In genomic region chr1:11044086-11044848, GRCh38 we compare ENCODE assay signal across 27 cellular contexts. TPM values are rescaled to one million over a fixed set of nuclear protein-coding genes. Genes with fewer than 3 reads are reported as not detected.
DNase-seq lines count a peak whose midpoint lies in the region; ATAC-seq, FAIRE-seq and TF ChIP-seq lines count a peak whose summit lies in the region.
"Had no signal": no experiment of that assay in that cellular context is flagged by ENCODE, and none has a peak within 500 bp of the region (broad histone marks: within the 10 kb centered on the region; RNA-seq: fewer than 3 reads in every experiment).

No MANE protein-coding gene starts in this region.

- H3K4me1 ChIP-seq in K562 (replicated peaks in 1 of 2; ENCODE audit: control insufficient read depth in 2 of 2, insufficient read depth in 2 of 2, low read length in 2 of 2): peaks cover 0 to 26% of the 10 kb centered on the region in 2 experiments; a peak in 2 of 5 replicates
- no peaks in the 10 kb centered on the region for H3K4me1 ChIP-seq in neural progenitor cell
- H3K4me1 ChIP-seq in upper lobe of right lung: no peaks in the 10 kb centered on the region
- H3K4me1 ChIP-seq in CD8-positive, alpha-beta memory T cell (ENCODE audit: insufficient read depth, low read length): no peaks in the 10 kb centered on the region
- H3K4me1 ChIP-seq: A549; BLaER1 treated with 17β-estradiol and CSF1 and Interleukin-3, amounts not matched to agents 10 nM and 100 nM; SJSA1 had no signal

- no peak for TF ChIP-seq POLR2A in K562 (conservative IDR thresholded peaks at IDR 0.05)

- no peaks in the 10 kb centered on the region for H3K4me1 Mint-ChIP-seq in activated naive CD8-positive, alpha-beta T cell treated with anti-CD3 and anti-CD28 coated beads, Interleukin-2, amount 10 ng/mL, durations not matched to agents 7 days and 5 days
- H3K4me1 Mint-ChIP-seq in activated naive CD8-positive, alpha-beta T cell treated with anti-CD3 and anti-CD28 coated beads, Interleukin-2, amount 50 U/mL, for 24 hours: no peaks in the 10 kb centered on the region
- H3K4me1 Mint-ChIP-seq in neural progenitor cell: peaks cover 4% of the 10 kb centered on the region
- H3K4me1 Mint-ChIP-seq in CD8-positive, alpha-beta memory T cell: no peaks in the 10 kb centered on the region

- no peak for FAIRE-seq in K562 (lab: Jason Lieb, UNC)
- FAIRE-seq: A549, HTR-8/SVneo had no signal

- H3K4me2 ChIP-seq in K562 (ENCODE audit: insufficient read depth, low read length): no peak overlapping the region
- no peak overlapping the region for H3K4me2 ChIP-seq in neural progenitor cell
- H3K4me2 ChIP-seq: A549; BLaER1 treated with 17β-estradiol and CSF1 and Interleukin-3, amounts not matched to agents 10 nM and 100 nM; PC-9 had no signal

- H3K9ac ChIP-seq in K562 (ENCODE audit: insufficient read depth in 1 of 2, low read depth in 2 of 2, low read length in 2 of 2) (no peak overlapping the region), neural progenitor cell (no peak overlapping the region)

- TF ChIP-seq CTCF in K562 (IDR thresholded peaks at IDR 0.05 in 2 of 3, conservative IDR thresholded peaks at IDR 0.05 in 1 of 3; ENCODE audit: insufficient read depth in 2 of 3, low read depth in 1 of 3, low read length in 3 of 3) (no peak), neural progenitor cell (IDR thresholded peaks at IDR 0.05) (no peak), upper lobe of right lung (IDR thresholded peaks at IDR 0.05) (no peak)

- H3K4me3 ChIP-seq in K562 (no peak overlapping the region), neural progenitor cell (no peak overlapping the region), upper lobe of right lung (no peak overlapping the region)
- H3K4me3 ChIP-seq in CD8-positive, alpha-beta memory T cell (ENCODE audit: low read length): no peak overlapping the region
- H3K4me3 ChIP-seq: A549; BLaER1 treated with 17β-estradiol and CSF1 and Interleukin-3, amounts not matched to agents 10 nM and 100 nM; MG63; PC-9; SJSA1 had no signal

- no peak for ATAC-seq in activated naive CD8-positive, alpha-beta T cell treated with anti-CD3 and anti-CD28 coated beads, Interleukin-2, amount 10 ng/mL, durations not matched to agents 7 days and 5 days (ENCODE audit: low read depth)
- ATAC-seq in activated naive CD8-positive, alpha-beta T cell treated with anti-CD3 and anti-CD28 coated beads, Interleukin-2, amount 50 U/mL, for 24 hours: no peak
- ATAC-seq in K562 (no peak), upper lobe of right lung (no peak), GM21825 (IDR thresholded peaks at IDR 0.05; ENCODE audit: unreplicated experiment) (no peak)

- peaks cover 0 to 5% of the 10 kb centered on the region in 2 experiments; a peak in 1 of 5 replicates for H3K27me3 ChIP-seq in K562 (ENCODE audit: control insufficient read depth in 2 of 2, insufficient read depth in 2 of 2, low read length in 2 of 2)
- no peaks in the 10 kb centered on the region for H3K27me3 ChIP-seq in neural progenitor cell
- no peaks in the 10 kb centered on the region for H3K27me3 ChIP-seq in upper lobe of right lung
- peaks cover under 1% of the 10 kb centered on the region for H3K27me3 ChIP-seq in CD8-positive, alpha-beta memory T cell (ENCODE audit: insufficient read depth, low read length, poor library complexity, severe bottlenecking)
- H3K27me3 ChIP-seq: BLaER1 treated with 17β-estradiol and CSF1 and Interleukin-3, amounts not matched to agents 10 nM and 100 nM; MG63; SJSA1 had no signal

- H4K20me1 ChIP-seq in K562 (replicated peaks; ENCODE audit: control insufficient read depth, insufficient read depth, low read length) (no peaks in the 10 kb centered on the region), neural progenitor cell (ENCODE audit: low read depth) (no peaks in the 10 kb centered on the region)

- H3K79me2 ChIP-seq in K562 (ENCODE audit: control insufficient read depth, insufficient read depth, low read length) (no peaks in the 10 kb centered on the region), neural progenitor cell (ENCODE audit: low read depth) (no peaks in the 10 kb centered on the region)

- H3K27ac Mint-ChIP-seq in activated naive CD8-positive, alpha-beta T cell treated with anti-CD3 and anti-CD28 coated beads, Interleukin-2, amount 10 ng/mL, durations not matched to agents 7 days and 5 days: no peak overlapping the region
- H3K27ac Mint-ChIP-seq in activated naive CD8-positive, alpha-beta T cell treated with anti-CD3 and anti-CD28 coated beads, Interleukin-2, amount 50 U/mL, for 24 hours: no peak overlapping the region
- no peak overlapping the region for H3K27ac Mint-ChIP-seq in neural progenitor cell
- no peak overlapping the region for H3K27ac Mint-ChIP-seq in CD8-positive, alpha-beta memory T cell
- H3K27ac Mint-ChIP-seq: CD4-positive, alpha-beta T cell had no signal

- DNase-seq in activated naive CD8-positive, alpha-beta T cell treated with anti-CD3 and anti-CD28 coated beads, Interleukin-2, amount 10 ng/mL, durations not matched to agents 7 days and 5 days: peak; percentile 19
- no peak for DNase-seq in activated naive CD8-positive, alpha-beta T cell treated with anti-CD3 and anti-CD28 coated beads, Interleukin-2, amount 50 U/mL, for 24 hours
- no peak for DNase-seq in K562 (ENCODE audit: extremely low read depth in 1 of 4, low spot score in 3 of 4)
- no peak for DNase-seq in neural progenitor cell (ENCODE audit: low spot score)
- DNase-seq in upper lobe of right lung: peak; percentile 36
- no peak for DNase-seq in CD8-positive, alpha-beta memory T cell
- DNase-seq: AML-193; CD4-positive, alpha-beta T cell; COR-L47; DMS53; GOT3; HCEC 1CT; KG1; MG63; NCI-H2029 treated with DMSO at 0.1 percent for 48 hours; NCI-H446 treated with DMSO at 0.1 percent for 48 hours; NCI-H526; PC-9; Right ventricle myocardium superior had no signal

- no peaks in the 10 kb centered on the region for H3K9me3 Mint-ChIP-seq in activated naive CD8-positive, alpha-beta T cell treated with anti-CD3 and anti-CD28 coated beads, Interleukin-2, amount 10 ng/mL, durations not matched to agents 7 days and 5 days
- no peaks in the 10 kb centered on the region for H3K9me3 Mint-ChIP-seq in activated naive CD8-positive, alpha-beta T cell treated with anti-CD3 and anti-CD28 coated beads, Interleukin-2, amount 50 U/mL, for 24 hours
- H3K9me3 Mint-ChIP-seq in neural progenitor cell: no peaks in the 10 kb centered on the region
- H3K9me3 Mint-ChIP-seq in CD8-positive, alpha-beta memory T cell: no peaks in the 10 kb centered on the region
- H3K9me3 Mint-ChIP-seq: CD4-positive, alpha-beta T cell had no signal

- no peaks in the 10 kb centered on the region for H3K9me3 ChIP-seq in K562 (replicated peaks; ENCODE audit: control insufficient read depth, insufficient read depth, low read depth, low read length)
- no peaks in the 10 kb centered on the region for H3K9me3 ChIP-seq in neural progenitor cell (ENCODE audit: low read depth)
- no peaks in the 10 kb centered on the region for H3K9me3 ChIP-seq in upper lobe of right lung
- no peaks in the 10 kb centered on the region for H3K9me3 ChIP-seq in CD8-positive, alpha-beta memory T cell (ENCODE audit: low read length)
- H3K9me3 ChIP-seq: A549; BLaER1 treated with 17β-estradiol and CSF1 and Interleukin-3, amounts not matched to agents 10 nM and 100 nM; MG63; SJSA1 had no signal

- no peaks in the 10 kb centered on the region for H3K36me3 ChIP-seq in K562 (ENCODE audit: control insufficient read depth, insufficient read depth, low read length)
- H3K36me3 ChIP-seq in neural progenitor cell: no peaks in the 10 kb centered on the region
- no peaks in the 10 kb centered on the region for H3K36me3 ChIP-seq in upper lobe of right lung
- no peaks in the 10 kb centered on the region for H3K36me3 ChIP-seq in CD8-positive, alpha-beta memory T cell (ENCODE audit: insufficient read depth, low read length)
- H3K36me3 ChIP-seq: BLaER1 treated with 17β-estradiol and CSF1 and Interleukin-3, amounts not matched to agents 10 nM and 100 nM; MG63; SJSA1 had no signal

- CTCF ChIA-PET in K562 (lab: Yijun Ruan, JAX; ENCODE audit: low intra/inter-chr PET ratio): no interaction called here
- CTCF ChIA-PET in CD8-positive, alpha-beta memory T cell (lab: Charles Lee): no interaction called here

- TF ChIP-seq EP300 in K562 (IDR thresholded peaks at IDR 0.05; ENCODE audit: low read length): no peak

- H3K36me3 Mint-ChIP-seq in activated naive CD8-positive, alpha-beta T cell treated with anti-CD3 and anti-CD28 coated beads, Interleukin-2, amount 10 ng/mL, durations not matched to agents 7 days and 5 days: no peaks in the 10 kb centered on the region
- H3K36me3 Mint-ChIP-seq in activated naive CD8-positive, alpha-beta T cell treated with anti-CD3 and anti-CD28 coated beads, Interleukin-2, amount 50 U/mL, for 24 hours (ENCODE audit: low read depth): no peaks in the 10 kb centered on the region
- no peaks in the 10 kb centered on the region for H3K36me3 Mint-ChIP-seq in neural progenitor cell
- H3K36me3 Mint-ChIP-seq in CD8-positive, alpha-beta memory T cell: no peaks in the 10 kb centered on the region

- no peak overlapping the region for H3K4me3 Mint-ChIP-seq in activated naive CD8-positive, alpha-beta T cell treated with anti-CD3 and anti-CD28 coated beads, Interleukin-2, amount 10 ng/mL, durations not matched to agents 7 days and 5 days
- no peak overlapping the region for H3K4me3 Mint-ChIP-seq in activated naive CD8-positive, alpha-beta T cell treated with anti-CD3 and anti-CD28 coated beads, Interleukin-2, amount 50 U/mL, for 24 hours
- peak overlapping the region; percentile 72 for H3K4me3 Mint-ChIP-seq in neural progenitor cell
- H3K4me3 Mint-ChIP-seq in CD8-positive, alpha-beta memory T cell: no peak overlapping the region
- H3K4me3 Mint-ChIP-seq: CD4-positive, alpha-beta T cell had no signal

- H3K27me3 Mint-ChIP-seq in activated naive CD8-positive, alpha-beta T cell treated with anti-CD3 and anti-CD28 coated beads, Interleukin-2, amount 10 ng/mL, durations not matched to agents 7 days and 5 days: no peaks in the 10 kb centered on the region
- H3K27me3 Mint-ChIP-seq in activated naive CD8-positive, alpha-beta T cell treated with anti-CD3 and anti-CD28 coated beads, Interleukin-2, amount 50 U/mL, for 24 hours: no peaks in the 10 kb centered on the region
- peaks cover 2% of the 10 kb centered on the region for H3K27me3 Mint-ChIP-seq in neural progenitor cell (ENCODE audit: insufficient read depth, low read depth)
- no peaks in the 10 kb centered on the region for H3K27me3 Mint-ChIP-seq in CD8-positive, alpha-beta memory T cell
- H3K27me3 Mint-ChIP-seq: CD4-positive, alpha-beta T cell had no signal

- in situ Hi-C loops in K562 (cut with MboI): no loop called here

- no peak overlapping the region for H3K27ac ChIP-seq in K562 (ENCODE audit: extremely low read depth, low read depth, low read length)
- no peak overlapping the region for H3K27ac ChIP-seq in neural progenitor cell
- H3K27ac ChIP-seq in upper lobe of right lung: no peak overlapping the region
- no peak overlapping the region for H3K27ac ChIP-seq in CD8-positive, alpha-beta memory T cell (ENCODE audit: low read depth, low read length)
- H3K27ac ChIP-seq: A549; BLaER1 treated with 17β-estradiol and CSF1 and Interleukin-3, amounts not matched to agents 10 nM and 100 nM; PC-9; SJSA1 had no signal

- no peaks in the 10 kb centered on the region for H3K9me1 ChIP-seq in K562 (ENCODE audit: control insufficient read depth, insufficient read depth, low read length)

- TF ChIP-seq RAD21 in K562 (CRISPR knock-in tag; conservative IDR thresholded peaks at IDR 0.05 in 1 of 2, IDR thresholded peaks at IDR 0.05 in 1 of 2): no peak

- POLR2A ChIA-PET in activated naive CD8-positive, alpha-beta T cell treated with anti-CD3 and anti-CD28 coated beads, Interleukin-2, amount 10 ng/mL, durations not matched to agents 7 days and 5 days (lab: Charles Lee): no interaction called here
- POLR2A ChIA-PET in K562 (lab: Yijun Ruan, JAX): interaction anchor here (0.6 kb wide), 1 partner anchor 649 kb away, joined by 3 read pairs; no protein-coding TSS in a partner anchor
- POLR2A ChIA-PET in CD8-positive, alpha-beta memory T cell (lab: Charles Lee): no interaction called here

- BruUV-seq in K562 (replicated peaks; lab: Mats Ljungman, UMichigan): no TSS peak

- no peaks in the 10 kb centered on the region for H3F3A ChIP-seq in neural progenitor cell (ENCODE audit: low read depth)

- intact Hi-C loops in K562 (cut with micrococcal nuclease) (no loop called here), upper lobe of right lung (cut with DNase I) (no loop called here)

- WGBS in K562 (ENCODE audit: insufficient coverage, low coverage, missing lambda C conversion rate): 6% methylated on average over 13 of the region's 16 CpGs

- H2AFZ ChIP-seq in K562 (ENCODE audit: low read depth, low read length) (no peak overlapping the region), neural progenitor cell (replicated peaks) (no peak overlapping the region)
- H2AFZ ChIP-seq: PC-9 had no signal

RNA-seq across cellular contexts. Expression of gene MASP2, which starts 2.8 kb away (rescaled TPM):
- total RNA-seq in activated naive CD8-positive, alpha-beta T cell treated with anti-CD3 and anti-CD28 coated beads, Interleukin-2, amount 10 ng/mL, durations not matched to agents 7 days and 5 days: not detected
- 0.49 and 1.1 TPM in 2 replicates for total RNA-seq in K562 (2011; cell fraction: chromatin; rRNA removed; ENCODE audit: low replicate concordance)
- 0.33 and 0.39 TPM in 2 replicates for total RNA-seq in K562 (2011; cell fraction: nucleolus; rRNA removed)
- total RNA-seq in K562 (2011; cell fraction: nucleoplasm; rRNA removed): 0.37 and 0.38 TPM in 2 replicates
- total RNA-seq in K562 (2014; rRNA removed) (0.08 TPM in 1 of 2 replicates, not detected in the other), K562 (2014; rRNA removed; fragmentation: Illumina TruSeq; extraction: Trizol) (0.07 TPM in 1 of 2 replicates, not detected in the other), K562 (2015; rRNA removed; fragmentation: Illumina TruSeq; extraction: Trizol) (not detected in 2 replicates), K562 (2021) (0.09 and 0.27 TPM in 2 replicates), neural progenitor cell (ENCODE audit: low replicate concordance) (0.09 TPM in 1 of 2 replicates, not detected in the other), upper lobe of right lung (not detected)
- polyA plus RNA-seq in K562 (2011; rRNA removed) (0.03 TPM in 1 of 2 replicates, not detected in the other), K562 (2014; fragmentation: Illumina TruSeq; extraction: Trizol) (not detected in 2 replicates), K562 (2014; fragmentation: Nextera tagmentation; extraction: Ambion mirVana) (under 1 TPM; 0.01 to 0.06 TPM), K562 (2014; rRNA removed) (0.11 and 0.23 TPM in 2 replicates)
- 0.03 and 0.09 TPM in 2 replicates for polyA plus RNA-seq in K562 (2011; cell fraction: cytosol; rRNA removed)
- 0.14 and 0.28 TPM in 2 replicates for polyA plus RNA-seq in K562 (2011; cell fraction: nucleus; rRNA removed)
- polyA plus RNA-seq in K562 (2012): 0.76 and 1.9 TPM in 2 replicates
- polyA minus RNA-seq in K562 (2011; rRNA and poly(A)+ RNA removed): not detected in 2 replicates
- polyA minus RNA-seq in K562 (2011; cell fraction: cytosol; rRNA and poly(A)+ RNA removed): not detected in 2 replicates
- 0.11 and 0.13 TPM in 2 replicates for polyA minus RNA-seq in K562 (2011; cell fraction: nucleus; rRNA and poly(A)+ RNA removed)
- under 1 TPM; 0.18 to 0.20 TPM for total RNA-seq in CD8-positive, alpha-beta memory T cell
- not detected for polyA plus RNA-seq in CD8-positive, alpha-beta memory T cell
- total RNA-seq: Daoy, G401, PC-9, Right ventricle myocardium superior, RPMI7951, SJSA1 had no signal

RNA-seq across cellular contexts. Expression of gene SRM, which starts 15.6 kb away (rescaled TPM):
- total RNA-seq in activated naive CD8-positive, alpha-beta T cell treated with anti-CD3 and anti-CD28 coated beads, Interleukin-2, amount 10 ng/mL, durations not matched to agents 7 days and 5 days: 10 to 100 TPM; 72.3 to 85.0 TPM
- 25.5 and 107 TPM in 2 replicates for total RNA-seq in K562 (2011; cell fraction: chromatin; rRNA removed; ENCODE audit: low replicate concordance)
- total RNA-seq in K562 (2011; cell fraction: nucleolus; rRNA removed): 109 and 122 TPM in 2 replicates
- total RNA-seq in K562 (2011; cell fraction: nucleoplasm; rRNA removed): 64.7 and 103 TPM in 2 replicates
- 93.2 and 164 TPM in 2 replicates for total RNA-seq in K562 (2014; rRNA removed)
- total RNA-seq in K562 (2014; rRNA removed; fragmentation: Illumina TruSeq; extraction: Trizol): 36.1 and 40.4 TPM in 2 replicates
- total RNA-seq in K562 (2015; rRNA removed; fragmentation: Illumina TruSeq; extraction: Trizol): 82.5 and 95.0 TPM in 2 replicates
- total RNA-seq in K562 (2021): 373 and 403 TPM in 2 replicates
- 51.5 and 53.4 TPM in 2 replicates for polyA plus RNA-seq in K562 (2011; rRNA removed)
- polyA plus RNA-seq in K562 (2011; cell fraction: cytosol; rRNA removed): 100 and 208 TPM in 2 replicates
- polyA plus RNA-seq in K562 (2011; cell fraction: nucleus; rRNA removed): 62.9 and 103 TPM in 2 replicates
- polyA plus RNA-seq in K562 (2012): 211 and 367 TPM in 2 replicates
- 296 and 340 TPM in 2 replicates for polyA plus RNA-seq in K562 (2014; fragmentation: Illumina TruSeq; extraction: Trizol)
- 10 to 100 TPM; 23.9 to 34.1 TPM for polyA plus RNA-seq in K562 (2014; fragmentation: Nextera tagmentation; extraction: Ambion mirVana)
- polyA plus RNA-seq in K562 (2014; rRNA removed): 143 and 176 TPM in 2 replicates
- polyA minus RNA-seq in K562 (2011; rRNA and poly(A)+ RNA removed): 55.4 and 73.9 TPM in 2 replicates
- polyA minus RNA-seq in K562 (2011; cell fraction: cytosol; rRNA and poly(A)+ RNA removed): 241 and 294 TPM in 2 replicates
- 35.8 and 45.7 TPM in 2 replicates for polyA minus RNA-seq in K562 (2011; cell fraction: nucleus; rRNA and poly(A)+ RNA removed)
- 15.7 and 33.2 TPM in 2 replicates for total RNA-seq in neural progenitor cell (ENCODE audit: low replicate concordance)
- 46.1 TPM for total RNA-seq in upper lobe of right lung
- 100 to 1,000 TPM; 423 to 438 TPM for total RNA-seq in CD8-positive, alpha-beta memory T cell
- polyA plus RNA-seq in CD8-positive, alpha-beta memory T cell: 169 TPM

RNA-seq across cellular contexts. Expression of gene TARDBP, which starts 31.8 kb away (rescaled TPM):
- 100 to 1,000 TPM; 166 to 174 TPM for total RNA-seq in activated naive CD8-positive, alpha-beta T cell treated with anti-CD3 and anti-CD28 coated beads, Interleukin-2, amount 10 ng/mL, durations not matched to agents 7 days and 5 days
- 242 and 417 TPM in 2 replicates for total RNA-seq in K562 (2011; cell fraction: chromatin; rRNA removed; ENCODE audit: low replicate concordance)
- 197 and 216 TPM in 2 replicates for total RNA-seq in K562 (2011; cell fraction: nucleolus; rRNA removed)
- 336 and 397 TPM in 2 replicates for total RNA-seq in K562 (2011; cell fraction: nucleoplasm; rRNA removed)
- total RNA-seq in K562 (2014; rRNA removed): 129 TPM in 2 replicates
- total RNA-seq in K562 (2014; rRNA removed; fragmentation: Illumina TruSeq; extraction: Trizol): 176 and 198 TPM in 2 replicates
- 206 and 220 TPM in 2 replicates for total RNA-seq in K562 (2015; rRNA removed; fragmentation: Illumina TruSeq; extraction: Trizol)
- 211 and 243 TPM in 2 replicates for total RNA-seq in K562 (2021)
- 220 and 244 TPM in 2 replicates for polyA plus RNA-seq in K562 (2011; rRNA removed)
- polyA plus RNA-seq in K562 (2011; cell fraction: cytosol; rRNA removed): 83.0 and 130 TPM in 2 replicates
- 341 and 531 TPM in 2 replicates for polyA plus RNA-seq in K562 (2011; cell fraction: nucleus; rRNA removed)
- polyA plus RNA-seq in K562 (2012): 176 and 348 TPM in 2 replicates
- 358 and 487 TPM in 2 replicates for polyA plus RNA-seq in K562 (2014; fragmentation: Illumina TruSeq; extraction: Trizol)
- 100 to 1,000 TPM; 122 to 285 TPM for polyA plus RNA-seq in K562 (2014; fragmentation: Nextera tagmentation; extraction: Ambion mirVana)
- 403 and 515 TPM in 2 replicates for polyA plus RNA-seq in K562 (2014; rRNA removed)
- 180 and 229 TPM in 2 replicates for polyA minus RNA-seq in K562 (2011; rRNA and poly(A)+ RNA removed)
- polyA minus RNA-seq in K562 (2011; cell fraction: cytosol; rRNA and poly(A)+ RNA removed): 96.8 and 129 TPM in 2 replicates
- 160 and 216 TPM in 2 replicates for polyA minus RNA-seq in K562 (2011; cell fraction: nucleus; rRNA and poly(A)+ RNA removed)
- 170 and 202 TPM in 2 replicates for total RNA-seq in neural progenitor cell (ENCODE audit: low replicate concordance)
- 112 TPM for total RNA-seq in upper lobe of right lung
- 100 to 1,000 TPM; 215 to 239 TPM for total RNA-seq in CD8-positive, alpha-beta memory T cell
- polyA plus RNA-seq in CD8-positive, alpha-beta memory T cell: 74.5 TPM

RNA-seq across cellular contexts. Expression of gene EXOSC10, which starts 55.4 kb away (rescaled TPM):
- total RNA-seq in activated naive CD8-positive, alpha-beta T cell treated with anti-CD3 and anti-CD28 coated beads, Interleukin-2, amount 10 ng/mL, durations not matched to agents 7 days and 5 days: 10 to 100 TPM; 89.1 to 92.8 TPM
- 296 and 313 TPM in 2 replicates for total RNA-seq in K562 (2011; cell fraction: chromatin; rRNA removed; ENCODE audit: low replicate concordance)
- total RNA-seq in K562 (2011; cell fraction: nucleolus; rRNA removed): 135 and 164 TPM in 2 replicates
- total RNA-seq in K562 (2011; cell fraction: nucleoplasm; rRNA removed): 188 and 208 TPM in 2 replicates
- 123 and 125 TPM in 2 replicates for total RNA-seq in K562 (2014; rRNA removed)
- 91.0 and 91.1 TPM in 2 replicates for total RNA-seq in K562 (2014; rRNA removed; fragmentation: Illumina TruSeq; extraction: Trizol)
- 114 and 115 TPM in 2 replicates for total RNA-seq in K562 (2015; rRNA removed; fragmentation: Illumina TruSeq; extraction: Trizol)
- 101 and 105 TPM in 2 replicates for total RNA-seq in K562 (2021)
- polyA plus RNA-seq in K562 (2011; rRNA removed): 93.8 and 94.1 TPM in 2 replicates
- 72.7 and 82.6 TPM in 2 replicates for polyA plus RNA-seq in K562 (2011; cell fraction: cytosol; rRNA removed)
- 226 and 287 TPM in 2 replicates for polyA plus RNA-seq in K562 (2011; cell fraction: nucleus; rRNA removed)
- polyA plus RNA-seq in K562 (2012): 75.0 and 77.2 TPM in 2 replicates
- polyA plus RNA-seq in K562 (2014; fragmentation: Illumina TruSeq; extraction: Trizol): 121 and 146 TPM in 2 replicates
- polyA plus RNA-seq in K562 (2014; fragmentation: Nextera tagmentation; extraction: Ambion mirVana): 10 to 100 TPM; 23.4 to 61.4 TPM
- 130 and 150 TPM in 2 replicates for polyA plus RNA-seq in K562 (2014; rRNA removed)
- polyA minus RNA-seq in K562 (2011; rRNA and poly(A)+ RNA removed): 128 and 135 TPM in 2 replicates
- polyA minus RNA-seq in K562 (2011; cell fraction: cytosol; rRNA and poly(A)+ RNA removed): 39.3 and 50.5 TPM in 2 replicates
- polyA minus RNA-seq in K562 (2011; cell fraction: nucleus; rRNA and poly(A)+ RNA removed): 64.6 and 144 TPM in 2 replicates
- 91.7 and 102 TPM in 2 replicates for total RNA-seq in neural progenitor cell (ENCODE audit: low replicate concordance)
- total RNA-seq in upper lobe of right lung: 50.9 TPM
- total RNA-seq in CD8-positive, alpha-beta memory T cell: 10 to 100 TPM; 92.9 to 94.0 TPM
- 46.4 TPM for polyA plus RNA-seq in CD8-positive, alpha-beta memory T cell

Comparison
In these comparisons a context has a peak if more than half of its experiments do, and no peak if none do; other contexts are left out.
1. DNase-seq: peak in activated naive CD8-positive, alpha-beta T cell treated with anti-CD3 and anti-CD28 coated beads, Interleukin-2, amount 10 ng/mL, durations not matched to agents 7 days and 5 days (single experiment) and upper lobe of right lung (single experiment); none in activated naive CD8-positive, alpha-beta T cell treated with anti-CD3 and anti-CD28 coated beads, Interleukin-2, amount 50 U/mL, for 24 hours (single experiment), K562 (0 of 4), neural progenitor cell (single experiment) and CD8-positive, alpha-beta memory T cell (0 of 5).